Comparison of ENCODE assay signal across 1 cellular context in the genomic region with DNA sequence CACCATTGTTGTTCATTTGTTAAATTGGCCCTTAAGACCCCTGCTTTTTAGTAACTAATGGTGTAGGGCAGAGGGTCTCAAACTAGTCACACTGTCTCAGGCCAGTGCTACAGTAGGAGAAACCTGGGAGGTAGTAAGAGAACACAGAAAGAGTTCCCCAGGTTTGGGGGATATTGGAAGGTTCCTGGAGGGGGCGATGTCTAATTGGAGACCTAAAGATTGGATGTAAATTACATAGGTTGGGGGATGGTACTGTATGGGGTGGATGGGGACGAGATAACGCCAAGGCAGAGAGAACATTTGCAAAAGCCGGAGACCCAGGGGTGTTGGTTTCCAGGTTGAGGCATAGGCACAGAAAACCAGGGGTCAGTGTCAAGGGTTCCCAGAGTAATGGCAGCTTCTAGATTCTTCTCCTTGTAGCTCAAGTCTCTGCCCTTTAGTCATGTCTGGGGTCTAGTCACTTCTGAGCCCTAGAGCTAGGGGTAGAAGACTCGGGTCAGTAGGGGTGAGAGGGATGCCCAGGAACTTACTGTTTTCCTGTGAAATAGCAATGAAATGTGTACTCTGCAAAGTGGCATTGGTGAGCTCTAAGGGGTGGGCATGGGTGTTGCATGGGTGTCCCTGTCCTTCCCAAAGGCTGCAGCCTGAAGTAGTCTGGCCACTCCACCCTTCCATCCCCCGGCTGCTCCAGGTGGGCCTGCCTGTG.
TF ChIP-seq lines count a peak whose summit lies in the region.

No MANE protein-coding gene starts in this region.

TF ChIP-seq in GM12878, 131 proteins besides CTCF, POLR2A, EP300 and RAD21:
- TF ChIP-seq, protein P1, sequence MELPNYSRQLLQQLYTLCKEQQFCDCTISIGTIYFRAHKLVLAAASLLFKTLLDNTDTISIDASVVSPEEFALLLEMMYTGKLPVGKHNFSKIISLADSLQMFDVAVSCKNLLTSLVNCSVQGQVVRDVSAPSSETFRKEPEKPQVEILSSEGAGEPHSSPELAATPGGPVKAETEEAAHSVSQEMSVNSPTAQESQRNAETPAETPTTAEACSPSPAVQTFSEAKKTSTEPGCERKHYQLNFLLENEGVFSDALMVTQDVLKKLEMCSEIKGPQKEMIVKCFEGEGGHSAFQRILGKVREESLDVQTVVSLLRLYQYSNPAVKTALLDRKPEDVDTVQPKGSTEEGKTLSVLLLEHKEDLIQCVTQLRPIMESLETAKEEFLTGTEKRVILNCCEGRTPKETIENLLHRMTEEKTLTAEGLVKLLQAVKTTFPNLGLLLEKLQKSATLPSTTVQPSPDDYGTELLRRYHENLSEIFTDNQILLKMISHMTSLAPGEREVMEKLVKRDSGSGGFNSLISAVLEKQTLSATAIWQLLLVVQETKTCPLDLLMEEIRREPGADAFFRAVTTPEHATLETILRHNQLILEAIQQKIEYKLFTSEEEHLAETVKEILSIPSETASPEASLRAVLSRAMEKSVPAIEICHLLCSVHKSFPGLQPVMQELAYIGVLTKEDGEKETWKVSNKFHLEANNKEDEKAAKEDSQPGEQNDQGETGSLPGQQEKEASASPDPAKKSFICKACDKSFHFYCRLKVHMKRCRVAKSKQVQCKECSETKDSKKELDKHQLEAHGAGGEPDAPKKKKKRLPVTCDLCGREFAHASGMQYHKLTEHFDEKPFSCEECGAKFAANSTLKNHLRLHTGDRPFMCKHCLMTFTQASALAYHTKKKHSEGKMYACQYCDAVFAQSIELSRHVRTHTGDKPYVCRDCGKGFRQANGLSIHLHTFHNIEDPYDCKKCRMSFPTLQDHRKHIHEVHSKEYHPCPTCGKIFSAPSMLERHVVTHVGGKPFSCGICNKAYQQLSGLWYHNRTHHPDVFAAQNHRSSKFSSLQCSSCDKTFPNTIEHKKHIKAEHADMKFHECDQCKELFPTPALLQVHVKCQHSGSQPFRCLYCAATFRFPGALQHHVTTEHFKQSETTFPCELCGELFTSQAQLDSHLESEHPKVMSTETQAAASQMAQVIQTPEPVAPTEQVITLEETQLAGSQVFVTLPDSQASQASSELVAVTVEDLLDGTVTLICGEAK (IDR thresholded peaks at IDR 0.05; ENCODE audit: borderline replicate concordance), result no peak
- no peak for TF ChIP-seq EED (IDR thresholded peaks at IDR 0.05; ENCODE audit: low read depth)
- no peak for TF ChIP-seq PAX5 (IDR thresholded peaks at IDR 0.05; ENCODE audit: borderline replicate concordance, low read depth, low read length)
- TF ChIP-seq, protein P2, sequence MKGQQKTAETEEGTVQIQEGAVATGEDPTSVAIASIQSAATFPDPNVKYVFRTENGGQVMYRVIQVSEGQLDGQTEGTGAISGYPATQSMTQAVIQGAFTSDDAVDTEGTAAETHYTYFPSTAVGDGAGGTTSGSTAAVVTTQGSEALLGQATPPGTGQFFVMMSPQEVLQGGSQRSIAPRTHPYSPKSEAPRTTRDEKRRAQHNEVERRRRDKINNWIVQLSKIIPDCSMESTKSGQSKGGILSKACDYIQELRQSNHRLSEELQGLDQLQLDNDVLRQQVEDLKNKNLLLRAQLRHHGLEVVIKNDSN (IDR thresholded peaks at IDR 0.05; ENCODE audit: borderline replicate concordance, extremely low read length, insufficient read depth, low read depth, low read length), result no peak
- no peak for TF ChIP-seq MTA3 (IDR thresholded peaks at IDR 0.05; ENCODE audit: borderline replicate concordance, low read length)
- TF ChIP-seq HDAC2 (IDR thresholded peaks at IDR 0.05), result no peak
- no peak for TF ChIP-seq GABPA (IDR thresholded peaks at IDR 0.05; ENCODE audit: low read depth)
- TF ChIP-seq MXI1 (IDR thresholded peaks at IDR 0.05; ENCODE audit: low read depth, low read length), result no peak
- TF ChIP-seq SUZ12 (IDR thresholded peaks at IDR 0.05; ENCODE audit: unreplicated experiment), result no peak
- no peak for TF ChIP-seq POLR2AphosphoS2 (IDR thresholded peaks at IDR 0.05; ENCODE audit: low read depth, low read length)
- TF ChIP-seq, protein P3, sequence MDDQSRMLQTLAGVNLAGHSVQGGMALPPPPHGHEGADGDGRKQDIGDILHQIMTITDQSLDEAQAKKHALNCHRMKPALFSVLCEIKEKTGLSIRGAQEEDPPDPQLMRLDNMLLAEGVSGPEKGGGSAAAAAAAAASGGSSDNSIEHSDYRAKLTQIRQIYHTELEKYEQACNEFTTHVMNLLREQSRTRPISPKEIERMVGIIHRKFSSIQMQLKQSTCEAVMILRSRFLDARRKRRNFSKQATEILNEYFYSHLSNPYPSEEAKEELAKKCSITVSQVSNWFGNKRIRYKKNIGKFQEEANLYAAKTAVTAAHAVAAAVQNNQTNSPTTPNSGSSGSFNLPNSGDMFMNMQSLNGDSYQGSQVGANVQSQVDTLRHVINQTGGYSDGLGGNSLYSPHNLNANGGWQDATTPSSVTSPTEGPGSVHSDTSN (IDR thresholded peaks at IDR 0.05; ENCODE audit: insufficient replicate concordance, low read depth, low read length), result no peak
- TF ChIP-seq MEF2A (IDR thresholded peaks at IDR 0.05; ENCODE audit: insufficient read depth, low read depth, low read length), result no peak
- TF ChIP-seq SMC3 (IDR thresholded peaks at IDR 0.05; ENCODE audit: borderline replicate concordance, low read length), result no peak
- TF ChIP-seq NR2F1 (conservative IDR thresholded peaks at IDR 0.05), result no peak
TF ChIP-seq in GM12878: peak in this region for 0.
